19 cellular contexts compared by ENCODE assay signal in genomic region chr20:3102575-3103368, GRCh38. TPM values are rescaled to one million over a fixed set of nuclear protein-coding genes. Genes with fewer than 3 reads are reported as not detected.
A peak's percentile ranks its signal among the peaks of the same experiment; 100 is the strongest.
DNase-seq lines count a peak whose midpoint lies in the region; ATAC-seq and TF ChIP-seq lines count a peak whose summit lies in the region.
"Had no signal": no experiment of that assay in that cellular context is flagged by ENCODE, and none has a peak within 500 bp of the region (broad histone marks: within the 10 kb centered on the region; RNA-seq: fewer than 3 reads in every experiment).

No MANE protein-coding gene starts in this region.

- peak overlapping the region; percentile 7 for H3K4me3 Mint-ChIP-seq in activated CD4-positive, alpha-beta T cell treated with anti-CD3 and anti-CD28 coated beads, Interleukin-2, amount 10 ng/mL, durations not matched to agents 7 days and 5 days
- H3K4me3 Mint-ChIP-seq in effector memory CD8-positive, alpha-beta T cell, result peak overlapping the region; percentile 52 to 57
- H3K4me3 Mint-ChIP-seq in stimulated activated naive B cell treated with anti-CD40 and anti-IgM and Interleukin-4, amounts not matched to agents 10 μg/mL and 1 μg/mL and 100 μg/mL, for 72 hours, result no peak overlapping the region
- no peak overlapping the region for H3K4me3 Mint-ChIP-seq in activated T-cell treated with anti-CD3 and anti-CD28 coated beads, Interleukin-2, amount 50 U/mL, for 72 hours

- H3K27me3 Mint-ChIP-seq in activated CD4-positive, alpha-beta T cell treated with anti-CD3 and anti-CD28 coated beads, Interleukin-2, amount 10 ng/mL, durations not matched to agents 7 days and 5 days, result peaks cover 10% of the 10 kb centered on the region
- H3K27me3 Mint-ChIP-seq in effector memory CD8-positive, alpha-beta T cell, result peaks cover 7% of the 10 kb centered on the region in 2 donors
- H3K27me3 Mint-ChIP-seq in stimulated activated naive B cell treated with anti-CD40 and anti-IgM and Interleukin-4, amounts not matched to agents 10 μg/mL and 1 μg/mL and 100 μg/mL, for 72 hours, result peaks cover 5 to 7% of the 10 kb centered on the region in 2 donors
- peaks cover 7% of the 10 kb centered on the region for H3K27me3 Mint-ChIP-seq in activated T-cell treated with anti-CD3 and anti-CD28 coated beads, Interleukin-2, amount 50 U/mL, for 72 hours (ENCODE audit: low read depth)

- no peak for TF ChIP-seq EP300 in esophagus muscularis mucosa (IDR thresholded peaks at IDR 0.05)

- no peak overlapping the region for H3K27ac ChIP-seq in esophagus muscularis mucosa (replicated peaks in 1 of 4)
- H3K27ac ChIP-seq: body of pancreas, left ventricle myocardium inferior, pancreas, tibial nerve, WERI-Rb-1 had no signal

- no peaks in the 10 kb centered on the region for H3K4me1 ChIP-seq in esophagus muscularis mucosa
- H3K4me1 ChIP-seq: body of pancreas, left ventricle myocardium inferior, pancreas, tibial nerve had no signal

- no peaks in the 10 kb centered on the region for H3K9me3 Mint-ChIP-seq in activated CD4-positive, alpha-beta T cell treated with anti-CD3 and anti-CD28 coated beads, Interleukin-2, amount 10 ng/mL, durations not matched to agents 7 days and 5 days
- H3K9me3 Mint-ChIP-seq in effector memory CD8-positive, alpha-beta T cell, result no peaks in the 10 kb centered on the region
- H3K9me3 Mint-ChIP-seq in stimulated activated naive B cell treated with anti-CD40 and anti-IgM and Interleukin-4, amounts not matched to agents 10 μg/mL and 1 μg/mL and 100 μg/mL, for 72 hours, result no peaks in the 10 kb centered on the region
- no peaks in the 10 kb centered on the region for H3K9me3 Mint-ChIP-seq in activated T-cell treated with anti-CD3 and anti-CD28 coated beads, Interleukin-2, amount 50 U/mL, for 72 hours

- POLR2A ChIA-PET in activated CD4-positive, alpha-beta T cell treated with anti-CD3 and anti-CD28 coated beads, Interleukin-2, amount 10 ng/mL, durations not matched to agents 7 days and 5 days (lab: Charles Lee), result no interaction called here

- H3K36me3 Mint-ChIP-seq in activated CD4-positive, alpha-beta T cell treated with anti-CD3 and anti-CD28 coated beads, Interleukin-2, amount 10 ng/mL, durations not matched to agents 7 days and 5 days (ENCODE audit: low read depth), result peaks cover 1% of the 10 kb centered on the region
- peaks cover 8% of the 10 kb centered on the region for H3K36me3 Mint-ChIP-seq in effector memory CD8-positive, alpha-beta T cell (ENCODE audit: insufficient read depth)
- H3K36me3 Mint-ChIP-seq in stimulated activated naive B cell treated with anti-CD40 and anti-IgM and Interleukin-4, amounts not matched to agents 10 μg/mL and 1 μg/mL and 100 μg/mL, for 72 hours, result peaks cover 4 to 5% of the 10 kb centered on the region in 2 donors
- H3K36me3 Mint-ChIP-seq in activated T-cell treated with anti-CD3 and anti-CD28 coated beads, Interleukin-2, amount 50 U/mL, for 72 hours (ENCODE audit: insufficient read depth in 2 of 2), result no peaks in the 10 kb centered on the region

- 77% methylated on average over 13 of the region's 13 CpGs for WGBS in esophagus muscularis mucosa

- ATAC-seq in effector memory CD8-positive, alpha-beta T cell (replicated peaks), result no peak
- no peak for ATAC-seq in stimulated activated naive B cell treated with anti-CD40 and anti-IgM and Interleukin-4, amounts not matched to agents 10 μg/mL and 1 μg/mL and 100 μg/mL, for 72 hours (replicated peaks)
- no peak for ATAC-seq in activated T-cell treated with anti-CD3 and anti-CD28 coated beads, Interleukin-2, amount 50 U/mL, for 72 hours (replicated peaks in 1 of 2)
- ATAC-seq: body of pancreas had no signal

- no peak for TF ChIP-seq POLR2A in esophagus muscularis mucosa (IDR thresholded peaks at IDR 0.05; ENCODE audit: low read depth)

- DNase-seq in activated CD4-positive, alpha-beta T cell treated with anti-CD3 and anti-CD28 coated beads, Interleukin-2, amount 10 ng/mL, durations not matched to agents 7 days and 5 days, result no peak
- no peak for DNase-seq in activated CD4-positive, alpha-beta T cell treated with anti-CD3 and anti-CD28 coated beads for 4 hours
- DNase-seq in NCI-H69 (lab: John Stamatoyannopoulos, UW), result peak; percentile 95
- no peak for DNase-seq in effector memory CD8-positive, alpha-beta T cell
- DNase-seq in stimulated activated naive B cell treated with anti-CD40 and anti-IgM and Interleukin-4, amounts not matched to agents 10 μg/mL and 1 μg/mL and 100 μg/mL, for 72 hours, result no peak
- no peak for DNase-seq in esophagus muscularis mucosa (ENCODE audit: extremely low spot score)
- DNase-seq in activated T-cell treated with anti-CD3 and anti-CD28 coated beads, Interleukin-2, amount 50 U/mL, for 72 hours, result no peak
- DNase-seq in NCI-H446 treated with DMSO at 0.1 percent for 48 hours (lab: John Stamatoyannopoulos, UW), result no peak
- DNase-seq: ACHN, left ventricle myocardium inferior, mucosa of descending colon, NCI-H146, pancreas, WERI-Rb-1 had no signal

- H3K27ac Mint-ChIP-seq in activated CD4-positive, alpha-beta T cell treated with anti-CD3 and anti-CD28 coated beads, Interleukin-2, amount 10 ng/mL, durations not matched to agents 7 days and 5 days, result no peak overlapping the region
- peak overlapping the region; percentile 35 to 74 for H3K27ac Mint-ChIP-seq in effector memory CD8-positive, alpha-beta T cell
- peak overlapping the region; percentile 22 for H3K27ac Mint-ChIP-seq in stimulated activated naive B cell treated with anti-CD40 and anti-IgM and Interleukin-4, amounts not matched to agents 10 μg/mL and 1 μg/mL and 100 μg/mL, for 72 hours
- H3K27ac Mint-ChIP-seq in activated T-cell treated with anti-CD3 and anti-CD28 coated beads, Interleukin-2, amount 50 U/mL, for 72 hours, result no peak overlapping the region

- intact Hi-C loops in esophagus muscularis mucosa (cut with DNase I), result no loop called here

- H3K4me3 ChIP-seq in esophagus muscularis mucosa, result no peak overlapping the region
- H3K4me3 ChIP-seq: body of pancreas, left ventricle myocardium inferior, mucosa of descending colon, pancreas, tibial nerve had no signal

- H3K9me3 ChIP-seq in esophagus muscularis mucosa, result no peaks in the 10 kb centered on the region
- H3K9me3 ChIP-seq: body of pancreas, left ventricle myocardium inferior, mucosa of descending colon, pancreas, tibial nerve had no signal

- peaks cover 20% of the 10 kb centered on the region for H3K4me1 Mint-ChIP-seq in activated CD4-positive, alpha-beta T cell treated with anti-CD3 and anti-CD28 coated beads, Interleukin-2, amount 10 ng/mL, durations not matched to agents 7 days and 5 days
- peaks cover 17% of the 10 kb centered on the region in 2 donors for H3K4me1 Mint-ChIP-seq in effector memory CD8-positive, alpha-beta T cell (ENCODE audit: low read depth in 2 of 2)
- peaks cover 13 to 18% of the 10 kb centered on the region in 2 donors for H3K4me1 Mint-ChIP-seq in stimulated activated naive B cell treated with anti-CD40 and anti-IgM and Interleukin-4, amounts not matched to agents 10 μg/mL and 1 μg/mL and 100 μg/mL, for 72 hours
- H3K4me1 Mint-ChIP-seq in activated T-cell treated with anti-CD3 and anti-CD28 coated beads, Interleukin-2, amount 50 U/mL, for 72 hours (ENCODE audit: low read depth), result peaks cover 23% of the 10 kb centered on the region

- peaks cover 0 to 19% (median 13%) of the 10 kb centered on the region in 4 donors for H3K36me3 ChIP-seq in esophagus muscularis mucosa
- H3K36me3 ChIP-seq: pancreas, WERI-Rb-1 had no signal

- CTCF ChIA-PET in activated CD4-positive, alpha-beta T cell treated with anti-CD3 and anti-CD28 coated beads, Interleukin-2, amount 10 ng/mL, durations not matched to agents 7 days and 5 days (lab: Charles Lee), result interaction anchor here (0.9 to 2.9 kb wide), 5 partner anchors 10 to 25 kb away, joined by 3 to 11 read pairs (median 3); no protein-coding TSS in a partner anchor

- no peak for TF ChIP-seq CTCF in esophagus muscularis mucosa (IDR thresholded peaks at IDR 0.05)

- H3K27me3 ChIP-seq in esophagus muscularis mucosa, result peaks cover 0 to 23% (median 0%) of the 10 kb centered on the region in 4 donors
- H3K27me3 ChIP-seq: body of pancreas, pancreas had no signal

RNA-seq across cellular contexts. Expression of gene AVP, which starts 18.2 kb away (rescaled TPM):
- total RNA-seq in activated CD4-positive, alpha-beta T cell treated with anti-CD3 and anti-CD28 coated beads, Interleukin-2, amount 10 ng/mL, durations not matched to agents 7 days and 5 days, result not detected
- total RNA-seq in esophagus muscularis mucosa, result not detected
- not detected for total RNA-seq in activated T-cell treated with anti-CD3 and anti-CD28 coated beads, Interleukin-2, amount 50 U/mL, for 72 hours
- total RNA-seq: body of pancreas, epithelial cell of proximal tubule, glomerular endothelial cell, HT1080, mucosa of descending colon, pancreas, tibial nerve had no signal

RNA-seq across cellular contexts. Expression of gene OXT, which starts 31.4 kb away (rescaled TPM):
- not detected for total RNA-seq in activated CD4-positive, alpha-beta T cell treated with anti-CD3 and anti-CD28 coated beads, Interleukin-2, amount 10 ng/mL, durations not matched to agents 7 days and 5 days
- not detected for total RNA-seq in esophagus muscularis mucosa
- total RNA-seq in activated T-cell treated with anti-CD3 and anti-CD28 coated beads, Interleukin-2, amount 50 U/mL, for 72 hours, result 1 to 10 TPM; 1.2 to 1.8 TPM
- total RNA-seq: body of pancreas, epithelial cell of proximal tubule, glomerular endothelial cell, HT1080, left ventricle myocardium inferior had no signal

RNA-seq across cellular contexts. Expression of gene FASTKD5, which starts 56.9 kb away (rescaled TPM):
- total RNA-seq in activated CD4-positive, alpha-beta T cell treated with anti-CD3 and anti-CD28 coated beads, Interleukin-2, amount 10 ng/mL, durations not matched to agents 7 days and 5 days, result 10 to 100 TPM; 22.2 to 24.4 TPM
- 10 to 100 TPM; 10.8 to 15.7 (median 14.3) TPM for total RNA-seq in esophagus muscularis mucosa
- 10 to 100 TPM; 22.1 to 22.6 TPM for total RNA-seq in activated T-cell treated with anti-CD3 and anti-CD28 coated beads, Interleukin-2, amount 50 U/mL, for 72 hours

RNA-seq across cellular contexts. Expression of gene UBOX5, which starts 56.9 kb away (rescaled TPM):
- total RNA-seq in activated CD4-positive, alpha-beta T cell treated with anti-CD3 and anti-CD28 coated beads, Interleukin-2, amount 10 ng/mL, durations not matched to agents 7 days and 5 days, result 1 to 10 TPM; 8.5 to 9.0 TPM
- total RNA-seq in esophagus muscularis mucosa, result 10 to 100 TPM in 1 of 4 donors, 1 to 10 TPM in 3; 5.8 to 10.3 (median 7.6) TPM
- total RNA-seq in activated T-cell treated with anti-CD3 and anti-CD28 coated beads, Interleukin-2, amount 50 U/mL, for 72 hours, result 1 to 10 TPM; 7.8 to 9.6 TPM

RNA-seq across cellular contexts. Expression of gene MRPS26, which starts 56.9 kb away (rescaled TPM):
- 10 to 100 TPM; 30.6 to 37.2 TPM for total RNA-seq in activated CD4-positive, alpha-beta T cell treated with anti-CD3 and anti-CD28 coated beads, Interleukin-2, amount 10 ng/mL, durations not matched to agents 7 days and 5 days
- 10 to 100 TPM; 52.3 to 90.7 (median 71.5) TPM for total RNA-seq in esophagus muscularis mucosa
- 100 to 1,000 TPM; 100 to 155 TPM for total RNA-seq in activated T-cell treated with anti-CD3 and anti-CD28 coated beads, Interleukin-2, amount 50 U/mL, for 72 hours

Comparison
In these comparisons a context has a peak if more than half of its experiments do, and no peak if none do; other contexts are left out.
1. H3K27ac Mint-ChIP-seq: peak in effector memory CD8-positive, alpha-beta T cell (2 of 2) and stimulated activated naive B cell treated with anti-CD40 and anti-IgM and Interleukin-4, amounts not matched to agents 10 μg/mL and 1 μg/mL and 100 μg/mL, for 72 hours (single experiment); none in activated CD4-positive, alpha-beta T cell treated with anti-CD3 and anti-CD28 coated beads, Interleukin-2, amount 10 ng/mL, durations not matched to agents 7 days and 5 days (single experiment) and activated T-cell treated with anti-CD3 and anti-CD28 coated beads, Interleukin-2, amount 50 U/mL, for 72 hours (single experiment).
2. H3K4me3 Mint-ChIP-seq: peak in activated CD4-positive, alpha-beta T cell treated with anti-CD3 and anti-CD28 coated beads, Interleukin-2, amount 10 ng/mL, durations not matched to agents 7 days and 5 days (single experiment) and effector memory CD8-positive, alpha-beta T cell (2 of 2); none in stimulated activated naive B cell treated with anti-CD40 and anti-IgM and Interleukin-4, amounts not matched to agents 10 μg/mL and 1 μg/mL and 100 μg/mL, for 72 hours (0 of 2) and activated T-cell treated with anti-CD3 and anti-CD28 coated beads, Interleukin-2, amount 50 U/mL, for 72 hours (0 of 2).